33 cellular contexts compared by ENCODE assay signal in genomic region chr7:101599787-101600186, GRCh38. TPM values are rescaled to one million over a fixed set of nuclear protein-coding genes. Genes with fewer than 3 reads are reported as not detected.
"Had no signal": no experiment of that assay in that cellular context is flagged by ENCODE, and none has a peak within 500 bp of the region (broad histone marks: within the 10 kb centered on the region; RNA-seq: fewer than 3 reads in every experiment).

No MANE protein-coding gene starts in this region.

- H3K9me3 Mint-ChIP-seq: mesothelial cell of epicardium; naive thymus-derived CD4-positive, alpha-beta T cell; natural killer cell treated with Interleukin-12 subunit alpha and Interleukin-12 subunit beta and Interleukin-15 and Interleukin-18, amount 100 ng/mL, for 72 hours; stimulated activated naive B cell treated with anti-CD40 and anti-IgM and Interleukin-4, amounts not matched to agents 10 μg/mL and 1 μg/mL and 100 μg/mL, for 72 hours; type B pancreatic cell had no signal

- H3K27me3 ChIP-seq: hepatocyte, ovary, right atrium auricular region, testis, thyroid gland had no signal

- ATAC-seq: heart right ventricle; mucosa of descending colon; naive thymus-derived CD4-positive, alpha-beta T cell; natural killer cell treated with Interleukin-12 subunit alpha and Interleukin-12 subunit beta and Interleukin-15 and Interleukin-18, amount 100 ng/mL, for 72 hours; stimulated activated naive B cell treated with anti-CD40 and anti-IgM and Interleukin-4, amounts not matched to agents 10 μg/mL and 1 μg/mL and 100 μg/mL, for 72 hours; stimulated activated naive CD8-positive, alpha-beta T cell treated with anti-CD3 and anti-CD28 coated beads, Interleukin-15, Interleukin-2, amounts not matched to agents 100 U/mL and 50 U/mL, for 24 hours had no signal

- H3K36me3 Mint-ChIP-seq: mesothelial cell of epicardium; naive thymus-derived CD4-positive, alpha-beta T cell; natural killer cell treated with Interleukin-12 subunit alpha and Interleukin-12 subunit beta and Interleukin-15 and Interleukin-18, amount 100 ng/mL, for 72 hours; stimulated activated naive B cell treated with anti-CD40 and anti-IgM and Interleukin-4, amounts not matched to agents 10 μg/mL and 1 μg/mL and 100 μg/mL, for 72 hours; type B pancreatic cell had no signal

- H3K27ac Mint-ChIP-seq: mesothelial cell of epicardium; naive thymus-derived CD4-positive, alpha-beta T cell; natural killer cell treated with Interleukin-12 subunit alpha and Interleukin-12 subunit beta and Interleukin-15 and Interleukin-18, amount 100 ng/mL, for 72 hours; progenitor cell of endocrine pancreas; stimulated activated naive B cell treated with anti-CD40 and anti-IgM and Interleukin-4, amounts not matched to agents 10 μg/mL and 1 μg/mL and 100 μg/mL, for 72 hours; type B pancreatic cell had no signal

- H3K4me3 Mint-ChIP-seq: mesothelial cell of epicardium; naive thymus-derived CD4-positive, alpha-beta T cell; natural killer cell treated with Interleukin-12 subunit alpha and Interleukin-12 subunit beta and Interleukin-15 and Interleukin-18, amount 100 ng/mL, for 72 hours; stimulated activated naive B cell treated with anti-CD40 and anti-IgM and Interleukin-4, amounts not matched to agents 10 μg/mL and 1 μg/mL and 100 μg/mL, for 72 hours; type B pancreatic cell had no signal

- H3K9me3 ChIP-seq: heart right ventricle, mucosa of descending colon, ovary, right atrium auricular region, stomach, testis, thyroid gland had no signal

- H3K36me3 ChIP-seq: heart right ventricle, left ventricle myocardium inferior, ovary, right atrium auricular region, stomach, thyroid gland had no signal

- DNase-seq: heart right ventricle; islet precursor cell; left ventricle myocardium inferior; mesendoderm; mucosa of descending colon; naive thymus-derived CD4-positive, alpha-beta T cell; nucleus accumbens; ovary; stimulated activated CD4-positive, alpha-beta T cell treated with anti-CD3 and anti-CD28 coated beads, Interleukin-12 subunit alpha, Interleukin-12 subunit beta, amount 100 ng/mL, for 4 hours; stimulated activated CD4-positive, alpha-beta T cell treated with anti-CD3 and anti-CD28 coated beads, Interleukin-15, amount 100 ng/mL, for 24 hours; stimulated activated CD4-positive, alpha-beta T cell treated with anti-CD3 and anti-CD28 coated beads, Interleukin-2, amount 100 ng/mL, for 24 hours; stimulated activated CD4-positive, alpha-beta T cell treated with anti-CD3 and anti-CD28 coated beads, Interleukin-4, amount 100 ng/mL, for 1 hour; stimulated activated naive B cell treated with anti-CD40 and anti-IgM and Interleukin-4, amounts not matched to agents 10 μg/mL and 1 μg/mL and 100 μg/mL, for 72 hours; stimulated activated naive CD8-positive, alpha-beta T cell treated with anti-CD3 and anti-CD28 coated beads, Interleukin-15, Interleukin-2, amounts not matched to agents 100 U/mL and 50 U/mL, for 24 hours; stomach; testis had no signal

- H3K27me3 Mint-ChIP-seq: natural killer cell treated with Interleukin-12 subunit alpha and Interleukin-12 subunit beta and Interleukin-15 and Interleukin-18, amount 100 ng/mL, for 72 hours had no signal

- H3K27ac ChIP-seq: heart right ventricle, hepatocyte, left ventricle myocardium inferior, ovary, right atrium auricular region, skin epidermis, testis had no signal

- H2AFZ ChIP-seq: hepatocyte had no signal

- H3K4me2 ChIP-seq: hepatocyte had no signal

- H3K4me3 ChIP-seq: heart right ventricle, hepatocyte, left ventricle myocardium inferior, lung, mucosa of descending colon, ovary, right atrium auricular region, skin epidermis, stomach, testis, thyroid gland had no signal

- H3K4me1 Mint-ChIP-seq: naive thymus-derived CD4-positive, alpha-beta T cell had no signal

RNA-seq across cellular contexts. Expression of gene MYL10, which starts 29.3 kb away (rescaled TPM):
- total RNA-seq: heart right ventricle; kidney epithelial cell; left ventricle myocardium inferior; lower leg skin; lung; mesothelial cell of epicardium; mucosa of descending colon; myocyte; naive thymus-derived CD4-positive, alpha-beta T cell; natural killer cell treated with Interleukin-12 subunit alpha and Interleukin-12 subunit beta and Interleukin-15 and Interleukin-18, amount 100 ng/mL, for 72 hours; ovary; progenitor cell of endocrine pancreas; pulmonary artery endothelial cell; renal cortical epithelial cell; right atrium auricular region; sciatic nerve; stomach; testis; thyroid gland; ureter had no signal
- polyA plus RNA-seq: heart right ventricle; lung; naive thymus-derived CD4-positive, alpha-beta T cell; neural cell; ovary; stomach had no signal
